ENCODE assay signal across 9 cellular contexts in genomic region chr3:48597408-48597800, GRCh38. TPM values are rescaled to one million over a fixed set of nuclear protein-coding genes. Genes with fewer than 3 reads are reported as not detected.
DNase-seq lines count a peak whose midpoint lies in the region; TF ChIP-seq lines count a peak whose summit lies in the region.
"Had no signal": no experiment of that assay in that cellular context is flagged by ENCODE, and none has a peak within 500 bp of the region (broad histone marks: within the 10 kb centered on the region; RNA-seq: fewer than 3 reads in every experiment).

No MANE protein-coding gene starts in this region.

- peaks cover 7% of the 10 kb centered on the region; the same call in 1 of the 2 replicates for H3K27me3 ChIP-seq in HUES6 (ENCODE audit: control insufficient read depth, insufficient read depth, low read length)
- H3K27me3 ChIP-seq in duodenal mucosa (ENCODE audit: control insufficient read depth in 1 of 2, insufficient read depth in 2 of 2, low read length in 2 of 2) = peaks cover 3 to 5% of the 10 kb centered on the region in 2 donors
- H3K27me3 ChIP-seq in muscle layer of duodenum (ENCODE audit: low read depth, low read length) = peaks cover 4% of the 10 kb centered on the region
- H3K27me3 ChIP-seq in transverse colon = peaks cover 15% of the 10 kb centered on the region

- TF ChIP-seq EP300 in transverse colon (IDR thresholded peaks at IDR 0.05; ENCODE audit: low read depth) = no peak

- 81% methylated on average over 6 of the region's 6 CpGs; no CpG with 5 or more reads in 1 of the 2 donors for WGBS in transverse colon (ENCODE audit: low coverage in 1 of 2), 2 donors

- TF ChIP-seq POLR2A in transverse colon (IDR thresholded peaks at IDR 0.05) = no peak

- intact Hi-C loops in transverse colon (cut with DNase I; ENCODE audit: low total_unique reads) = no loop called here

- H3K36me3 ChIP-seq in HUES6 (ENCODE audit: control insufficient read depth, insufficient read depth, low read length) (peaks cover 68% of the 10 kb centered on the region), duodenal mucosa (ENCODE audit: control insufficient read depth in 1 of 2, insufficient read depth in 2 of 2, low read length in 2 of 2) (peaks cover 31 to 49% of the 10 kb centered on the region in 2 donors), muscle layer of duodenum (ENCODE audit: control insufficient read depth in 1 of 2, insufficient read depth in 2 of 2, low read length in 2 of 2) (peaks cover 42 to 49% of the 10 kb centered on the region in 2 donors), transverse colon (peaks cover 0 to 30% (median 21%) of the 10 kb centered on the region in 4 donors)

- H3K9me3 ChIP-seq in HUES6 (ENCODE audit: control insufficient read depth, insufficient read depth, low read depth, low read length) = no peaks in the 10 kb centered on the region
- no peaks in the 10 kb centered on the region for H3K9me3 ChIP-seq in duodenal mucosa (ENCODE audit: control insufficient read depth in 1 of 2, low read length in 2 of 2)
- no peaks in the 10 kb centered on the region for H3K9me3 ChIP-seq in muscle layer of duodenum (ENCODE audit: control insufficient read depth in 1 of 2, low read length in 2 of 2)
- H3K9me3 ChIP-seq in transverse colon = no peaks in the 10 kb centered on the region

- H3K4me1 ChIP-seq in HUES6 (ENCODE audit: control insufficient read depth, insufficient read depth, low read length) = peaks cover 51% of the 10 kb centered on the region
- H3K4me1 ChIP-seq in duodenal mucosa (ENCODE audit: control insufficient read depth in 1 of 2, insufficient read depth in 2 of 2, low read length in 2 of 2) = peaks cover 0 to 35% of the 10 kb centered on the region in 2 donors
- peaks cover 13 to 44% of the 10 kb centered on the region in 2 donors for H3K4me1 ChIP-seq in muscle layer of duodenum (ENCODE audit: control insufficient read depth in 1 of 2, insufficient read depth in 2 of 2, low read length in 2 of 2)
- peaks cover 9 to 41% (median 24%) of the 10 kb centered on the region in 4 donors for H3K4me1 ChIP-seq in transverse colon

- in situ Hi-C loops in transverse colon (cut with MboI; ENCODE audit: low pct_ligation_motif_present in 1 of 4, low pct_unique_long_range_greater_than_20kb in 1 of 4, low sequenced_read_pairs in 3 of 4) = no loop called here

- H3K27ac ChIP-seq in HUES6 (ENCODE audit: low read depth, low read length) = no peak overlapping the region; the same call in 1 of the 2 replicates
- peak overlapping the region; percentile 24 for H3K27ac ChIP-seq in duodenal mucosa (ENCODE audit: low read depth, low read length)
- peak overlapping the region; percentile 88 for H3K27ac ChIP-seq in muscle layer of duodenum (ENCODE audit: low read length)
- peak overlapping the region; percentile 71 to 78 (median 73) for H3K27ac ChIP-seq in transverse colon

- H3K9ac ChIP-seq in HUES6 (ENCODE audit: low read length) (peak overlapping the region; percentile 58), duodenal mucosa (ENCODE audit: low read depth in 1 of 2, low read length in 2 of 2) (no peak overlapping the region)

- no peak for TF ChIP-seq CTCF in transverse colon (IDR thresholded peaks at IDR 0.05)

- H3K4me3 ChIP-seq in HUES6 (ENCODE audit: low read depth, low read length) = no peak overlapping the region
- H3K4me3 ChIP-seq in duodenal mucosa (ENCODE audit: low read depth in 1 of 2, low read length in 2 of 2) = no peak overlapping the region
- no peak overlapping the region for H3K4me3 ChIP-seq in muscle layer of duodenum (ENCODE audit: low read depth in 1 of 2, low read length in 2 of 2)
- H3K4me3 ChIP-seq in transverse colon = no peak overlapping the region

- DNase-seq in transverse colon (no peak), EL (no peak), SHP77 treated with DMSO at 0.1 percent for 48 hours (lab: John Stamatoyannopoulos, UW) (no peak), T-helper 9 cell (no peak)
- DNase-seq: NCI-H1930 had no signal

RNA-seq across cellular contexts. Expression of gene COL7A1, which starts 2.3 kb away (rescaled TPM):
- 10 to 100 TPM in 2 of 4 donors, 1 to 10 TPM in 2; 4.8 to 19.1 (median 12.9) TPM for total RNA-seq in transverse colon

RNA-seq across cellular contexts. Expression of gene UQCRC1, which starts 12.0 kb away (rescaled TPM):
- total RNA-seq in transverse colon = 100 to 1,000 TPM; 579 to 974 (median 655) TPM

RNA-seq across cellular contexts. Expression of gene TMEM89, which starts 24.2 kb away (rescaled TPM):
- total RNA-seq in transverse colon = 10 to 100 TPM in 1 of 4 donors, not detected in 3; 13.1 TPM
- total RNA-seq: pulmonary artery endothelial cell had no signal

RNA-seq across cellular contexts. Expression of gene UCN2, which starts 33.8 kb away (rescaled TPM):
- total RNA-seq in transverse colon = not detected

RNA-seq across cellular contexts. Expression of gene SLC26A6, which starts 37.9 kb away (rescaled TPM):
- 100 to 1,000 TPM; 134 to 282 (median 193) TPM for total RNA-seq in transverse colon
